Comparison of ENCODE assay signal across 8 cellular contexts in the genomic region with DNA sequence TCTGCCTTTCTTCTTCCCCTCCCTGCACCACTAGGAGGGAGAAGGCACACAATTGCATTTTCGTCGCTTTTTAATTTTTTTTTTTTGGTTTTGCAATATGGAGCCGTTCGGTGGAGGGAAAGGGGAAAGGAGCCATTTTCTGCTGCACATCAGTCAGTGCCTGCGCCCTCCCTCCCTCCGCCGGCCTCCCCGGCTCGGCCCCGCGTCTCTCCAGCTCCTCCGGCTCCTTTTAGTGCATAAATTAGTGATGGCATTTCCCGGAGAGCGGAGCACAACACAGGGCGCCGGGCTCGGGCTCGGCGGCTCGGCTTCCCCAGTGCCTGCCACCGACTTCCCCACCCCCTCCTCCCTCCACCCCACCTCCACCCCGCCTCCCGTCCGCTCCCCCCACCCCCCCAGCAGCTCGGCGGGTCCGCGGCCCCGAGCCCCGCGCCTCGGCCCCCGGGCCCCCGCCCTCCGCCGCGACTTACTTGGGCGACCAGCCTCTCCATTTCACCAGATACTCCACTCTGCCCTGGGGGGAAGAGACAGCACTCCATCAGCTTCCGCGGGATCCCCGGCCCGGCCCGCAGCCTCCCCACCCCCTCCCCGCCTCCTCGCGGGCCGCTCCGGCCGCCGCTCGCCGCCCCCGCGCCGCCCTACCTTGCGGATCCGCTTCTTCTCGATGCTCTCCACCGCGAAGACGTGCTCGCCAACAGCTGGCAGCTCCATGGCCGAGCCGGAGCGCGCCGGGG. TPM values are rescaled to one million over a fixed set of nuclear protein-coding genes. Genes with fewer than 3 reads are reported as not detected.
DNase-seq lines count a peak whose midpoint lies in the region; ATAC-seq and TF ChIP-seq lines count a peak whose summit lies in the region.

No MANE protein-coding gene starts in this region.

- no peaks in the 10 kb centered on the region for H3K9me3 ChIP-seq in right cardiac atrium (ENCODE audit: control insufficient read depth, low read length)
- no peaks in the 10 kb centered on the region for H3K9me3 ChIP-seq in psoas muscle

- H3K27ac ChIP-seq in right cardiac atrium (ENCODE audit: low read length) (peak overlapping the region; percentile 88), psoas muscle (peak overlapping the region; percentile 82)

- DNase-seq in CD14-positive monocyte (ENCODE audit: low spot score) (no peak), HT-29 (ENCODE audit: low spot score) (peak; percentile 61), SK-N-DZ (ENCODE audit: low spot score) (peak; percentile 71), amygdala (lab: John Stamatoyannopoulos, UW) (peak in 49 of 56 donors; percentile 26 to 85 (median 57)), right cardiac atrium (peak; percentile 50 to 82 (median 79)), psoas muscle (peak; percentile 46 to 72), GOT3 (lab: John Stamatoyannopoulos, UW) (no peak)

- WGBS in right cardiac atrium, result under 1% methylated on average over 66 of the region's 67 CpGs
- WGBS in psoas muscle, 3 donors, result 0% methylated on average over 25 to 64 of the region's 67 CpGs

- ATAC-seq in GM19452 (IDR thresholded peaks at IDR 0.05; ENCODE audit: unreplicated experiment), result peak; percentile 12
- peak in 1 of 2 donors; percentile 3 for ATAC-seq in right cardiac atrium
- peak in 1 of 4 donors; percentile 16 for ATAC-seq in psoas muscle

- H3K27me3 ChIP-seq in right cardiac atrium (ENCODE audit: control insufficient read depth, insufficient read depth), result no peaks in the 10 kb centered on the region
- H3K27me3 ChIP-seq in psoas muscle (ENCODE audit: insufficient read depth in 3 of 3, low read length in 2 of 3), result peaks cover 0 to 46% (median 30%) of the 10 kb centered on the region in 3 donors

- H3K4me3 Mint-ChIP-seq in CD14-positive monocyte, result peak overlapping the region; percentile 94 to 95

- TF ChIP-seq CTCF in CD14-positive monocyte (IDR thresholded peaks at IDR 0.05) (no peak), psoas muscle (IDR thresholded peaks at IDR 0.05) (no peak)

- H3K4me3 ChIP-seq in right cardiac atrium (ENCODE audit: low read length) (peak overlapping the region; percentile 90), psoas muscle (peak overlapping the region; percentile 82)

- peaks cover 2 to 33% (median 16%) of the 10 kb centered on the region in 7 donors for H3K9me3 Mint-ChIP-seq in CD14-positive monocyte

- intact Hi-C loops in CD14-positive monocyte (cut with micrococcal nuclease), result loop anchor here in 1 of 2 donors (2.0 kb wide), 1 partner anchor 40 kb away; no protein-coding TSS in a partner anchor
- intact Hi-C loops in right cardiac atrium (cut with DNase I), result loop anchor here in 1 of 4 donors (2.0 kb wide), 1 partner anchor 40 kb away; no protein-coding TSS in a partner anchor
- intact Hi-C loops in psoas muscle (cut with DNase I), result no loop called here

- H3K27ac Mint-ChIP-seq in CD14-positive monocyte, result peak overlapping the region; percentile 91 to 98 (median 95)

- peaks cover 10% of the 10 kb centered on the region for H3K4me1 ChIP-seq in right cardiac atrium (ENCODE audit: control insufficient read depth, insufficient read depth, low read length)
- peaks cover 46% of the 10 kb centered on the region for H3K4me1 ChIP-seq in psoas muscle

- peaks cover 0 to 11% of the 10 kb centered on the region in 2 donors for H3K36me3 ChIP-seq in psoas muscle (ENCODE audit: insufficient read depth in 1 of 2, low read depth in 1 of 2)

- peaks cover 36 to 40% (median 38%) of the 10 kb centered on the region in 3 donors for H3K27me3 Mint-ChIP-seq in CD14-positive monocyte (ENCODE audit: low read depth in 3 of 3)

- H3K36me3 Mint-ChIP-seq in CD14-positive monocyte, result peaks cover 20 to 22% of the 10 kb centered on the region in 2 donors

- H3K4me1 Mint-ChIP-seq in CD14-positive monocyte, result peaks cover 50% of the 10 kb centered on the region

RNA-seq across cellular contexts. Expression of a gene that starts 0.5 kb away (rescaled TPM):
- polyA plus RNA-seq in CD14-positive monocyte, result 1 to 10 TPM; 1.4 to 3.6 TPM
- 71.4 and 72.0 TPM in 2 replicates for total RNA-seq in HT-29 (2014; rRNA removed; shearing (Covaris generic))
- polyA plus RNA-seq in SK-N-DZ (2014; cell fraction: cytosol; rRNA removed), result 9.9 and 14.1 TPM in 2 replicates
- 25.6 and 26.8 TPM in 2 replicates for polyA plus RNA-seq in SK-N-DZ (2014; cell fraction: nucleus; rRNA removed)
- 10 to 100 TPM; 26.9 to 32.6 (median 30.3) TPM for total RNA-seq in right cardiac atrium
- 19.8 TPM for polyA plus RNA-seq in right cardiac atrium
- total RNA-seq in psoas muscle, result 1 to 10 TPM; 2.5 to 7.8 (median 4.6) TPM
- polyA plus RNA-seq in psoas muscle, result 1 to 10 TPM; 1.9 to 3.6 (median 2.4) TPM

RNA-seq across cellular contexts. Expression of a gene that starts 41.8 kb away (rescaled TPM):
- polyA plus RNA-seq in CD14-positive monocyte (1 to 10 TPM; 2.5 TPM), right cardiac atrium (3.8 TPM), psoas muscle (1 to 10 TPM; 1.3 to 3.5 (median 1.3) TPM)
- 14.4 and 14.9 TPM in 2 replicates for total RNA-seq in HT-29 (2014; rRNA removed; shearing (Covaris generic))
- 16.5 and 24.6 TPM in 2 replicates for polyA plus RNA-seq in SK-N-DZ (2014; cell fraction: cytosol; rRNA removed)
- polyA plus RNA-seq in SK-N-DZ (2014; cell fraction: nucleus; rRNA removed), result 43.5 and 47.0 TPM in 2 replicates
- total RNA-seq in right cardiac atrium (1 to 10 TPM; 2.4 to 7.3 (median 5.5) TPM), psoas muscle (1 to 10 TPM in 3 of 4 donors, under 1 TPM in 1; 0.40 to 3.3 (median 1.2) TPM)

Comparison
In these comparisons a context has a peak if more than half of its experiments do, and no peak if none do; other contexts are left out.
1. DNase-seq: peak in HT-29 (single experiment), SK-N-DZ (single experiment), amygdala (49 of 56), right cardiac atrium (3 of 3) and psoas muscle (2 of 2); none in CD14-positive monocyte (single experiment) and GOT3 (single experiment).